1 cellular context compared by ENCODE assay signal in the genomic region with DNA sequence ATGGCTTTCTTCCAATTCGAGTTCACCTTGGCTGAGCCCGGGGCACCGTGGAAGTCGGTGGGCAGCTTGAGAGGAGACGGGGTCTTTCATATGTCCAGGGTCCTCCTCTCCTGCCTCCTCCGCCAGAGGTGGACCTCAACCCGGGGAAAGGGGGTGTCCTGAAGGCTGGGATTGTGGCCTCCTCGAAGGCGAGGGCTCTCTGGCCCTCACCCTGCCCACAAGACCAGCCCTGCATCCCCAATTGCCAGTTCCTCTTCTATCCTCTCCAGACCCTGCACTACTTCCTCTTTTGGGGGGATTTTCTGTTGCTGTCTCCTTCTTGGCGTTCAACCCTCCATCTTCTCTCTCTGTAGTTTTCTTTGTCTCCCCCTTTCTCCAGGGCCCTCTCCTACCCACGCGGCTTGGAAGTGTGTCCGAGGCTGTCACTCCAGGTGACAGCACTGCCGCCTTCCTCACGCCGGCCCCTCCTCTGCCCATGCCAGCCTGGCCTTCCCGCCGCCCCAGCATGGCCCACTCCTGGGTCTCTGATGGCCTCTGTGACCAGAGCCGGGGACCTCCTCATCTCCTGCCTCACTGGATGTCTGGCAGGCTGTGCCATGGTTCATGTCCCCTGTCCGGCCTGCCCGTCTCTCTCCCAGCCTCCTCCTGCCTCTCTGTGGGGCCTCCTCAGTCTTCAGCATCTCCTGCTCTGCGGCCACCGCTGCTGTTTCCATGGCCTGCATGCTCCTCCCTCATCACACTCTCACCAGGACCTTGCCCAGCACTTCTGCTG.
TF ChIP-seq lines count a peak whose summit lies in the region.

No MANE protein-coding gene starts in this region.

TF ChIP-seq in GM12878, 131 proteins besides CTCF, POLR2A, EP300 and RAD21:
- TF ChIP-seq IKZF2 (IDR thresholded peaks at IDR 0.05) (peak; percentile 61 to 64; a peak in 3 of 4 replicates), BACH1 (IDR thresholded peaks at IDR 0.05; ENCODE audit: borderline replicate concordance) (no peak), EGR1 (IDR thresholded peaks at IDR 0.05; ENCODE audit: borderline replicate concordance in 1 of 2, low read depth in 2 of 2, low read length in 2 of 2) (no peak), EZH2 (IDR thresholded peaks at IDR 0.05; ENCODE audit: borderline replicate concordance, control insufficient read depth, low read depth, low read length) (no peak), RFX5 (IDR thresholded peaks at IDR 0.05; ENCODE audit: low read depth, low read length) (no peak), LARP7 (IDR thresholded peaks at IDR 0.05) (peak; percentile 47; the same call in 1 of the 2 replicates), BHLHE40 (IDR thresholded peaks at IDR 0.05; ENCODE audit: borderline replicate concordance in 1 of 2, low read depth in 2 of 2, low read length in 1 of 2) (no peak), GATAD2B (conservative IDR thresholded peaks at IDR 0.05; ENCODE audit: low read depth) (peak; percentile 43; the same call in 1 of the 2 replicates), IKZF1 (conservative IDR thresholded peaks at IDR 0.05) (peak; percentile 40), HDAC6 (IDR thresholded peaks at IDR 0.05; ENCODE audit: unreplicated experiment) (no peak), MTA2 (IDR thresholded peaks at IDR 0.05; ENCODE audit: low read depth) (peak; percentile 16; the same call in 1 of the 2 replicates), HDGF (IDR thresholded peaks at IDR 0.05) (no peak; the same call in 1 of the 2 replicates), DPF2 (IDR thresholded peaks at IDR 0.05) (peak; percentile 15; the same call in 1 of the 2 replicates), SRF (IDR thresholded peaks at IDR 0.05; ENCODE audit: low read depth in 2 of 2, low read length in 2 of 2) (no peak), STAT1 (conservative IDR thresholded peaks at IDR 0.05) (no peak), SREBF2 (IDR thresholded peaks at IDR 0.05; ENCODE audit: low read length) (no peak), CHD2 (IDR thresholded peaks at IDR 0.05; ENCODE audit: borderline replicate concordance, low read depth, low read length) (no peak), PML (IDR thresholded peaks at IDR 0.05; ENCODE audit: low read length) (no peak), IRF4 (IDR thresholded peaks at IDR 0.05; ENCODE audit: low read depth, low read length) (0 out of 2 replicates have a peak, but pooled peaks have one; percentile 23), SPI1 (IDR thresholded peaks at IDR 0.05; ENCODE audit: borderline replicate concordance, insufficient read depth, low read depth, low read length) (peak; percentile 92), CHD1 (IDR thresholded peaks at IDR 0.05; ENCODE audit: low read depth, low read length) (no peak), EED (IDR thresholded peaks at IDR 0.05; ENCODE audit: low read depth) (0 out of 2 replicates have a peak, but pooled peaks have one; percentile 48), SP1 (IDR thresholded peaks at IDR 0.05; ENCODE audit: low read depth, low read length) (no peak), MEF2A (IDR thresholded peaks at IDR 0.05; ENCODE audit: insufficient read depth, low read depth, low read length) (no peak), TAF1 (IDR thresholded peaks at IDR 0.05; ENCODE audit: borderline replicate concordance, low read depth, low read length) (no peak), NR2F1 (conservative IDR thresholded peaks at IDR 0.05) (no peak)
- TF ChIP-seq, protein P1, sequence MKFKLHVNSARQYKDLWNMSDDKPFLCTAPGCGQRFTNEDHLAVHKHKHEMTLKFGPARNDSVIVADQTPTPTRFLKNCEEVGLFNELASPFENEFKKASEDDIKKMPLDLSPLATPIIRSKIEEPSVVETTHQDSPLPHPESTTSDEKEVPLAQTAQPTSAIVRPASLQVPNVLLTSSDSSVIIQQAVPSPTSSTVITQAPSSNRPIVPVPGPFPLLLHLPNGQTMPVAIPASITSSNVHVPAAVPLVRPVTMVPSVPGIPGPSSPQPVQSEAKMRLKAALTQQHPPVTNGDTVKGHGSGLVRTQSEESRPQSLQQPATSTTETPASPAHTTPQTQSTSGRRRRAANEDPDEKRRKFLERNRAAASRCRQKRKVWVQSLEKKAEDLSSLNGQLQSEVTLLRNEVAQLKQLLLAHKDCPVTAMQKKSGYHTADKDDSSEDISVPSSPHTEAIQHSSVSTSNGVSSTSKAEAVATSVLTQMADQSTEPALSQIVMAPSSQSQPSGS (IDR thresholded peaks at IDR 0.05; ENCODE audit: low read length): no peak
- TF ChIP-seq, protein P2, sequence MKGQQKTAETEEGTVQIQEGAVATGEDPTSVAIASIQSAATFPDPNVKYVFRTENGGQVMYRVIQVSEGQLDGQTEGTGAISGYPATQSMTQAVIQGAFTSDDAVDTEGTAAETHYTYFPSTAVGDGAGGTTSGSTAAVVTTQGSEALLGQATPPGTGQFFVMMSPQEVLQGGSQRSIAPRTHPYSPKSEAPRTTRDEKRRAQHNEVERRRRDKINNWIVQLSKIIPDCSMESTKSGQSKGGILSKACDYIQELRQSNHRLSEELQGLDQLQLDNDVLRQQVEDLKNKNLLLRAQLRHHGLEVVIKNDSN (IDR thresholded peaks at IDR 0.05; ENCODE audit: borderline replicate concordance, extremely low read length, insufficient read depth, low read depth, low read length): no peak
- TF ChIP-seq, protein P3, sequence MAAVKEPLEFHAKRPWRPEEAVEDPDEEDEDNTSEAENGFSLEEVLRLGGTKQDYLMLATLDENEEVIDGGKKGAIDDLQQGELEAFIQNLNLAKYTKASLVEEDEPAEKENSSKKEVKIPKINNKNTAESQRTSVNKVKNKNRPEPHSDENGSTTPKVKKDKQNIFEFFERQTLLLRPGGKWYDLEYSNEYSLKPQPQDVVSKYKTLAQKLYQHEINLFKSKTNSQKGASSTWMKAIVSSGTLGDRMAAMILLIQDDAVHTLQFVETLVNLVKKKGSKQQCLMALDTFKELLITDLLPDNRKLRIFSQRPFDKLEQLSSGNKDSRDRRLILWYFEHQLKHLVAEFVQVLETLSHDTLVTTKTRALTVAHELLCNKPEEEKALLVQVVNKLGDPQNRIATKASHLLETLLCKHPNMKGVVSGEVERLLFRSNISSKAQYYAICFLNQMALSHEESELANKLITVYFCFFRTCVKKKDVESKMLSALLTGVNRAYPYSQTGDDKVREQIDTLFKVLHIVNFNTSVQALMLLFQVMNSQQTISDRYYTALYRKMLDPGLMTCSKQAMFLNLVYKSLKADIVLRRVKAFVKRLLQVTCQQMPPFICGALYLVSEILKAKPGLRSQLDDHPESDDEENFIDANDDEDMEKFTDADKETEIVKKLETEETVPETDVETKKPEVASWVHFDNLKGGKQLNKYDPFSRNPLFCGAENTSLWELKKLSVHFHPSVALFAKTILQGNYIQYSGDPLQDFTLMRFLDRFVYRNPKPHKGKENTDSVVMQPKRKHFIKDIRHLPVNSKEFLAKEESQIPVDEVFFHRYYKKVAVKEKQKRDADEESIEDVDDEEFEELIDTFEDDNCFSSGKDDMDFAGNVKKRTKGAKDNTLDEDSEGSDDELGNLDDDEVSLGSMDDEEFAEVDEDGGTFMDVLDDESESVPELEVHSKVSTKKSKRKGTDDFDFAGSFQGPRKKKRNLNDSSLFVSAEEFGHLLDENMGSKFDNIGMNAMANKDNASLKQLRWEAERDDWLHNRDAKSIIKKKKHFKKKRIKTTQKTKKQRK (IDR thresholded peaks at IDR 0.05; ENCODE audit: low read depth, low read length): no peak
- TF ChIP-seq, protein P4, sequence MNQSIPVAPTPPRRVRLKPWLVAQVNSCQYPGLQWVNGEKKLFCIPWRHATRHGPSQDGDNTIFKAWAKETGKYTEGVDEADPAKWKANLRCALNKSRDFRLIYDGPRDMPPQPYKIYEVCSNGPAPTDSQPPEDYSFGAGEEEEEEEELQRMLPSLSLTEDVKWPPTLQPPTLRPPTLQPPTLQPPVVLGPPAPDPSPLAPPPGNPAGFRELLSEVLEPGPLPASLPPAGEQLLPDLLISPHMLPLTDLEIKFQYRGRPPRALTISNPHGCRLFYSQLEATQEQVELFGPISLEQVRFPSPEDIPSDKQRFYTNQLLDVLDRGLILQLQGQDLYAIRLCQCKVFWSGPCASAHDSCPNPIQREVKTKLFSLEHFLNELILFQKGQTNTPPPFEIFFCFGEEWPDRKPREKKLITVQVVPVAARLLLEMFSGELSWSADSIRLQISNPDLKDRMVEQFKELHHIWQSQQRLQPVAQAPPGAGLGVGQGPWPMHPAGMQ (IDR thresholded peaks at IDR 0.05; ENCODE audit: borderline replicate concordance): no peak
- TF ChIP-seq, protein P5, sequence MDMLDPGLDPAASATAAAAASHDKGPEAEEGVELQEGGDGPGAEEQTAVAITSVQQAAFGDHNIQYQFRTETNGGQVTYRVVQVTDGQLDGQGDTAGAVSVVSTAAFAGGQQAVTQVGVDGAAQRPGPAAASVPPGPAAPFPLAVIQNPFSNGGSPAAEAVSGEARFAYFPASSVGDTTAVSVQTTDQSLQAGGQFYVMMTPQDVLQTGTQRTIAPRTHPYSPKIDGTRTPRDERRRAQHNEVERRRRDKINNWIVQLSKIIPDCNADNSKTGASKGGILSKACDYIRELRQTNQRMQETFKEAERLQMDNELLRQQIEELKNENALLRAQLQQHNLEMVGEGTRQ (IDR thresholded peaks at IDR 0.05; ENCODE audit: borderline replicate concordance, low read depth, low read length): no peak
- TF ChIP-seq, protein P6, sequence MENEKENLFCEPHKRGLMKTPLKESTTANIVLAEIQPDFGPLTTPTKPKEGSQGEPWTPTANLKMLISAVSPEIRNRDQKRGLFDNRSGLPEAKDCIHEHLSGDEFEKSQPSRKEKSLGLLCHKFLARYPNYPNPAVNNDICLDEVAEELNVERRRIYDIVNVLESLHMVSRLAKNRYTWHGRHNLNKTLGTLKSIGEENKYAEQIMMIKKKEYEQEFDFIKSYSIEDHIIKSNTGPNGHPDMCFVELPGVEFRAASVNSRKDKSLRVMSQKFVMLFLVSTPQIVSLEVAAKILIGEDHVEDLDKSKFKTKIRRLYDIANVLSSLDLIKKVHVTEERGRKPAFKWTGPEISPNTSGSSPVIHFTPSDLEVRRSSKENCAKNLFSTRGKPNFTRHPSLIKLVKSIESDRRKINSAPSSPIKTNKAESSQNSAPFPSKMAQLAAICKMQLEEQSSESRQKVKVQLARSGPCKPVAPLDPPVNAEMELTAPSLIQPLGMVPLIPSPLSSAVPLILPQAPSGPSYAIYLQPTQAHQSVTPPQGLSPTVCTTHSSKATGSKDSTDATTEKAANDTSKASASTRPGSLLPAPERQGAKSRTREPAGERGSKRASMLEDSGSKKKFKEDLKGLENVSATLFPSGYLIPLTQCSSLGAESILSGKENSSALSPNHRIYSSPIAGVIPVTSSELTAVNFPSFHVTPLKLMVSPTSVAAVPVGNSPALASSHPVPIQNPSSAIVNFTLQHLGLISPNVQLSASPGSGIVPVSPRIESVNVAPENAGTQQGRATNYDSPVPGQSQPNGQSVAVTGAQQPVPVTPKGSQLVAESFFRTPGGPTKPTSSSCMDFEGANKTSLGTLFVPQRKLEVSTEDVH (IDR thresholded peaks at IDR 0.05; ENCODE audit: low read depth, partially characterized antibody): no peak
